Comparison of ENCODE assay signal across 1 cellular context in the genomic region with DNA sequence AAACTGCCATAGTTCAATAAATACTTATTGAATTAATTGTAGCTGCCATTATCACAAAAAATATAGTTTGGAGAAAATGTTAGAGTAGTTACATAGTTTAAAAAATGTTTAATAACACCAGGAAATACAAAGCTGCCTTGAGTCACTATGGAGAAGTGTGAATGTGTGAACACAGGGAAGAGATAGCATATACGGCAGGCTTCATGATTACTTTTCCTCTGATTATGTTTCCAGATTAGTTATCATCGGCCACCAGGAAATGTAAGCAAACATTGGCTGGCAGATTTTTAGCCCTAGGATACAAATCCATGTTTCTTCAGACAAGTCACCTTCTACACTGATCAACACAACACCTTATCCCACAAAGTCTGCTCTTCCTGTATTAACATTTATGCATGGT.
TF ChIP-seq lines count a peak whose summit lies in the region.

No MANE protein-coding gene starts in this region.

TF ChIP-seq in SK-N-SH treated with all-trans-retinoic acid at 6 μM for 48 hours, 23 proteins besides CTCF, POLR2A, EP300 and RAD21 (continued from another document):
- TF ChIP-seq, protein P1, sequence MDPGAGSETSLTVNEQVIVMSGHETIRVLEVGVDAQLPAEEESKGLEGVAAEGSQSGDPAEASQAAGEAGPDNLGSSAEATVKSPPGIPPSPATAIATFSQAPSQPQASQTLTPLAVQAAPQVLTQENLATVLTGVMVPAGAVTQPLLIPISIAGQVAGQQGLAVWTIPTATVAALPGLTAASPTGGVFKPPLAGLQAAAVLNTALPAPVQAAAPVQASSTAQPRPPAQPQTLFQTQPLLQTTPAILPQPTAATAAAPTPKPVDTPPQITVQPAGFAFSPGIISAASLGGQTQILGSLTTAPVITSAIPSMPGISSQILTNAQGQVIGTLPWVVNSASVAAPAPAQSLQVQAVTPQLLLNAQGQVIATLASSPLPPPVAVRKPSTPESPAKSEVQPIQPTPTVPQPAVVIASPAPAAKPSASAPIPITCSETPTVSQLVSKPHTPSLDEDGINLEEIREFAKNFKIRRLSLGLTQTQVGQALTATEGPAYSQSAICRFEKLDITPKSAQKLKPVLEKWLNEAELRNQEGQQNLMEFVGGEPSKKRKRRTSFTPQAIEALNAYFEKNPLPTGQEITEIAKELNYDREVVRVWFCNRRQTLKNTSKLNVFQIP (CRISPR knock-in tag; IDR thresholded peaks at IDR 0.05; ENCODE audit: borderline replicate concordance, low read depth) = no peak
- TF ChIP-seq PPARA (CRISPR knock-in tag; IDR thresholded peaks at IDR 0.05; ENCODE audit: borderline replicate concordance) = no peak
- TF ChIP-seq, protein P2, sequence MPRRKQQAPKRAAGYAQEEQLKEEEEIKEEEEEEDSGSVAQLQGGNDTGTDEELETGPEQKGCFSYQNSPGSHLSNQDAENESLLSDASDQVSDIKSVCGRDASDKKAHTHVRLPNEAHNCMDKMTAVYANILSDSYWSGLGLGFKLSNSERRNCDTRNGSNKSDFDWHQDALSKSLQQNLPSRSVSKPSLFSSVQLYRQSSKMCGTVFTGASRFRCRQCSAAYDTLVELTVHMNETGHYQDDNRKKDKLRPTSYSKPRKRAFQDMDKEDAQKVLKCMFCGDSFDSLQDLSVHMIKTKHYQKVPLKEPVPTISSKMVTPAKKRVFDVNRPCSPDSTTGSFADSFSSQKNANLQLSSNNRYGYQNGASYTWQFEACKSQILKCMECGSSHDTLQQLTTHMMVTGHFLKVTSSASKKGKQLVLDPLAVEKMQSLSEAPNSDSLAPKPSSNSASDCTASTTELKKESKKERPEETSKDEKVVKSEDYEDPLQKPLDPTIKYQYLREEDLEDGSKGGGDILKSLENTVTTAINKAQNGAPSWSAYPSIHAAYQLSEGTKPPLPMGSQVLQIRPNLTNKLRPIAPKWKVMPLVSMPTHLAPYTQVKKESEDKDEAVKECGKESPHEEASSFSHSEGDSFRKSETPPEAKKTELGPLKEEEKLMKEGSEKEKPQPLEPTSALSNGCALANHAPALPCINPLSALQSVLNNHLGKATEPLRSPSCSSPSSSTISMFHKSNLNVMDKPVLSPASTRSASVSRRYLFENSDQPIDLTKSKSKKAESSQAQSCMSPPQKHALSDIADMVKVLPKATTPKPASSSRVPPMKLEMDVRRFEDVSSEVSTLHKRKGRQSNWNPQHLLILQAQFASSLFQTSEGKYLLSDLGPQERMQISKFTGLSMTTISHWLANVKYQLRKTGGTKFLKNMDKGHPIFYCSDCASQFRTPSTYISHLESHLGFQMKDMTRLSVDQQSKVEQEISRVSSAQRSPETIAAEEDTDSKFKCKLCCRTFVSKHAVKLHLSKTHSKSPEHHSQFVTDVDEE (CRISPR knock-in tag; IDR thresholded peaks at IDR 0.05) = no peak
TF ChIP-seq in SK-N-SH treated with all-trans-retinoic acid at 6 μM for 48 hours: peak in this region for 0.
